ENCODE assay signal across 9 cellular contexts in the genomic region with DNA sequence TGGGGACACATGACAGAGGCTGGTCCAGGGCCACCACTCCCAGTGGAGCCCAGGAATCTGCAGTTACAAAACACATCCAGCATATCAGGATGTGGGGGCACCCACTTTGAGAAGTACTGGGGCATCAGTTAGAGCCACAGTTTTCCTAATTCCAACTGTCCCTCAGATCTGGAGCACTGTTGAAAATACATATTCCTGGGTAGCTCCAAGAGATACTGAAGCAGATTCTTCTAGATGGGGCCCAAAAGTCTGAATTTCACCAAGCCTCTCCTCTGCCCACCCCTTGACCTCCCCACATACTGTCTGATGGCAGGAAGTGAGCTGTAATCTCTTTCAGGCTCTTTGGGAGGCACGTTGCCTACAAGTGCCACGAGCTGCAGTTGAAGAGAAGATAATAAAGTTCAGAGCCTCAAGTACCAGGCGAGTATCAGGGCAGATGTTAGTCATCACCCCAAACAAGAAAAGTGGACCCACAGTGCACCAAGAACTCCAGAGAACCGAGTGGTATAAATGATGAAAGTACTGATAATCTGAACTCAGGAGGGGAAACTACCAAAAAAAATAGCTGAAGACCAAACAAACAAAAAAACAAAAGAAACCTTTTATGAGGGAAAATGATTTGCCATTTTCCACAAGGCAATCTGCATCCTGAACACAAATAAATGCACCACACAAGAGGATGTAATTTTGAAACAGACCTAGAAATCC.
DNase-seq lines count a peak whose midpoint lies in the region; ATAC-seq and TF ChIP-seq lines count a peak whose summit lies in the region.
"Had no signal": no experiment of that assay in that cellular context is flagged by ENCODE, and none has a peak within 500 bp of the region (broad histone marks: within the 10 kb centered on the region; RNA-seq: fewer than 3 reads in every experiment).

No MANE protein-coding gene starts in this region.

- peaks cover 2 to 12% (median 8%) of the 10 kb centered on the region in 3 donors for H3K4me1 Mint-ChIP-seq in IgD-negative memory B cell

- ATAC-seq in GM21619 (IDR thresholded peaks at IDR 0.05; ENCODE audit: unreplicated experiment) (peak; percentile 25), GM21528 (IDR thresholded peaks at IDR 0.05; ENCODE audit: low FRiP score, unreplicated experiment) (no peak)

- no peak for TF ChIP-seq POLR2A in erythroblast (IDR thresholded peaks at IDR 0.05; ENCODE audit: low read length)

- peak overlapping the region; percentile 26 for H3K4me3 ChIP-seq in GM12865 (ENCODE audit: low read depth, low read length)

- H3K36me3 Mint-ChIP-seq in IgD-negative memory B cell = no peaks in the 10 kb centered on the region

- H3K27me3 Mint-ChIP-seq in IgD-negative memory B cell = peaks cover 12% of the 10 kb centered on the region

- H3K4me3 Mint-ChIP-seq in IgD-negative memory B cell = peak overlapping the region in 3 of 4 donors; percentile 0 to 70 (median 6)

- TF ChIP-seq CTCF in GM12865 (IDR thresholded peaks at IDR 0.05; ENCODE audit: insufficient read depth, low read depth, low read length, missing control alignments) = no peak

- H3K27ac Mint-ChIP-seq in IgD-negative memory B cell = no peak overlapping the region

- H3K9me3 Mint-ChIP-seq in IgD-negative memory B cell = no peaks in the 10 kb centered on the region

- DNase-seq in GM12865 (ENCODE audit: low read depth) = peak; percentile 56
- DNase-seq in erythroblast (lab: John Stamatoyannopoulos, UW) = peak; percentile 32 to 66
- no peak for DNase-seq in NCI-H2107 treated with DMSO at 0.1 percent for 48 hours (lab: John Stamatoyannopoulos, UW; ENCODE audit: unreplicated experiment)
- no peak for DNase-seq in GDM1 (lab: John Stamatoyannopoulos, UW)
- DNase-seq in COLO668 (lab: John Stamatoyannopoulos, UW; ENCODE audit: unreplicated experiment) = no peak
- DNase-seq: NCI-H446 had no signal

Comparison
In these comparisons a context has a peak if more than half of its experiments do, and no peak if none do; other contexts are left out.
1. DNase-seq: peak in GM12865 (single experiment) and erythroblast (2 of 2); none in NCI-H2107 treated with DMSO at 0.1 percent for 48 hours (single experiment), GDM1 (single experiment) and COLO668 (single experiment).